In genomic region chr1:186008920-186009737, GRCh38 we compare ENCODE assay signal across 1 cellular context.
TF ChIP-seq lines count a peak whose summit lies in the region.

No MANE protein-coding gene starts in this region.

TF ChIP-seq in SK-N-SH, 30 proteins besides CTCF, POLR2A, EP300 and RAD21 (continued from another document):
- TF ChIP-seq ZBTB33 (IDR thresholded peaks at IDR 0.05; ENCODE audit: borderline replicate concordance, low read depth): no peak
- no peak for TF ChIP-seq MEF2A (IDR thresholded peaks at IDR 0.05; ENCODE audit: borderline replicate concordance, low read depth)
- TF ChIP-seq CHD2 (IDR thresholded peaks at IDR 0.05; ENCODE audit: low read length, partially characterized antibody): no peak
- no peak for TF ChIP-seq FOXM1 (IDR thresholded peaks at IDR 0.05; ENCODE audit: low read depth)
- no peak for TF ChIP-seq TCF12 (IDR thresholded peaks at IDR 0.05)
